9 cellular contexts compared by ENCODE assay signal in genomic region chr1:155981266-155982088, GRCh38. TPM values are rescaled to one million over a fixed set of nuclear protein-coding genes. Genes with fewer than 3 reads are reported as not detected.
DNase-seq lines count a peak whose midpoint lies in the region; ATAC-seq lines count a peak whose summit lies in the region.
"Had no signal": no experiment of that assay in that cellular context is flagged by ENCODE, and none has a peak within 500 bp of the region (broad histone marks: within the 10 kb centered on the region; RNA-seq: fewer than 3 reads in every experiment).

No MANE protein-coding gene starts in this region.

- no peak overlapping the region for H3K9ac ChIP-seq in neuronal stem cell (ENCODE audit: low read depth, low read length, poor library complexity)

- H2BK15ac ChIP-seq in neuronal stem cell (ENCODE audit: low read length) = no peak overlapping the region

- DNase-seq in stimulated activated CD4-positive, alpha-beta T cell treated with anti-CD3 and anti-CD28 coated beads, Interleukin-2, amount 100 ng/mL, for 4 hours (ENCODE audit: low read depth) = peak; percentile 33
- no peak for DNase-seq in stimulated activated CD4-positive, alpha-beta T cell treated with anti-CD3 and anti-CD28 coated beads, Interleukin-4, amount 100 ng/mL, for 1 hour
- peak; percentile 29 for DNase-seq in SK-MEL-5 (ENCODE audit: low read depth, low spot score)
- DNase-seq in ecto neural progenitor cell (ENCODE audit: low spot score) = peak; percentile 29
- no peak for DNase-seq in neuronal stem cell (ENCODE audit: low spot score)
- DNase-seq in foreskin melanocyte = no peak

- no peak overlapping the region for H2BK12ac ChIP-seq in neuronal stem cell (ENCODE audit: low read length)

- peak overlapping the region; percentile 2 for H2BK120ac ChIP-seq in neuronal stem cell (ENCODE audit: low read depth, low read length)

- no peak overlapping the region for H2AFZ ChIP-seq in neuronal stem cell (ENCODE audit: low read length)

- H3K4ac ChIP-seq in neuronal stem cell (ENCODE audit: low read length) = no peak overlapping the region

- no peak overlapping the region for H4K91ac ChIP-seq in neuronal stem cell (ENCODE audit: low read depth, low read length, poor library complexity)

- H3K9me3 ChIP-seq in neuronal stem cell (replicated peaks in 1 of 2; ENCODE audit: control insufficient read depth in 2 of 2, insufficient read depth in 1 of 2, low read depth in 1 of 2, low read length in 2 of 2) = no peaks in the 10 kb centered on the region

- no peak overlapping the region for H3K14ac ChIP-seq in neuronal stem cell (ENCODE audit: low read length)

- no peak overlapping the region for H3K4me3 ChIP-seq in neuronal stem cell (ENCODE audit: low read length in 2 of 2)

- ATAC-seq in GM18858 (IDR thresholded peaks at IDR 0.05; ENCODE audit: unreplicated experiment) (no peak), GM21786 (IDR thresholded peaks at IDR 0.05; ENCODE audit: unreplicated experiment) (no peak)
- ATAC-seq: foreskin keratinocyte had no signal

- H3K36me3 ChIP-seq in neuronal stem cell (replicated peaks in 1 of 2; ENCODE audit: control insufficient read depth in 2 of 2, insufficient read depth in 2 of 2, low read length in 2 of 2) = no peaks in the 10 kb centered on the region

- no peak overlapping the region for H3K27ac ChIP-seq in neuronal stem cell (replicated peaks; ENCODE audit: low read length)
- H3K27ac ChIP-seq: foreskin keratinocyte had no signal

- no peak overlapping the region for H3K4me2 ChIP-seq in neuronal stem cell (ENCODE audit: insufficient read depth, low read length, poor library complexity, severe bottlenecking)

- WGBS in neuronal stem cell (ENCODE audit: extremely low coverage in 2 of 2, insufficient read length in 2 of 2, insufficient replicate concordance in 1 of 2), 2 donors = no CpG with 5 or more reads among the region's 6 CpGs

- H3K23ac ChIP-seq in neuronal stem cell (ENCODE audit: low read depth, low read length, poor library complexity) = no peak overlapping the region

- H3K18ac ChIP-seq in neuronal stem cell (ENCODE audit: low read length) = peak overlapping the region; percentile 30

- no peaks in the 10 kb centered on the region for H3K79me1 ChIP-seq in neuronal stem cell (ENCODE audit: low read depth, low read length)

- in situ Hi-C loops in SK-MEL-5 (cut with HindIII; ENCODE audit: low pct_unique_long_range_greater_than_20kb, low sequenced_read_pairs) = no loop called here

- no peak overlapping the region for H2BK5ac ChIP-seq in neuronal stem cell (ENCODE audit: low read length)

- peaks cover 16 to 24% of the 10 kb centered on the region in 2 donors for H3K4me1 ChIP-seq in neuronal stem cell (ENCODE audit: control insufficient read depth in 2 of 2, insufficient read depth in 1 of 2, low read depth in 1 of 2, low read length in 2 of 2)
- H3K4me1 ChIP-seq: foreskin keratinocyte had no signal

- no peak overlapping the region for H4K8ac ChIP-seq in neuronal stem cell (ENCODE audit: low read depth, low read length)

- H3K27me3 ChIP-seq in neuronal stem cell (ENCODE audit: control insufficient read depth in 3 of 3, insufficient read depth in 3 of 3, low read depth in 1 of 3, low read length in 3 of 3) = no peaks in the 10 kb centered on the region
- H3K27me3 ChIP-seq: foreskin keratinocyte had no signal

- H2AK5ac ChIP-seq in neuronal stem cell (ENCODE audit: low read depth, low read length) = no peak overlapping the region

RNA-seq across cellular contexts. Expression of gene ARHGEF2, which starts 3.1 kb away (rescaled TPM):
- 96.1 and 101 TPM in 2 replicates for total RNA-seq in SK-MEL-5 (2014; rRNA removed; shearing (Covaris generic))
- polyA plus RNA-seq in SK-MEL-5 (2015; cell fraction: cytosol; rRNA removed) = 198 and 222 TPM in 2 replicates
- polyA plus RNA-seq in SK-MEL-5 (2015; cell fraction: nucleus; rRNA removed) = 267 and 282 TPM in 2 replicates
- polyA plus RNA-seq in neuronal stem cell (2013, experiment 1 of 2) = 55.4 TPM
- polyA plus RNA-seq in neuronal stem cell (2013, experiment 2 of 2) = 57.0 TPM

RNA-seq across cellular contexts. Expression of gene SSR2, which starts 39.3 kb away (rescaled TPM):
- 350 and 401 TPM in 2 replicates for total RNA-seq in SK-MEL-5 (2014; rRNA removed; shearing (Covaris generic))
- polyA plus RNA-seq in SK-MEL-5 (2015; cell fraction: cytosol; rRNA removed) = 442 and 515 TPM in 2 replicates
- polyA plus RNA-seq in SK-MEL-5 (2015; cell fraction: nucleus; rRNA removed) = 76.0 and 86.6 TPM in 2 replicates
- 352 TPM for polyA plus RNA-seq in neuronal stem cell (2013, experiment 1 of 2)
- 349 TPM for polyA plus RNA-seq in neuronal stem cell (2013, experiment 2 of 2)

RNA-seq across cellular contexts. Expression of gene RXFP4, which starts 40.0 kb away (rescaled TPM):
- total RNA-seq in SK-MEL-5 (2014; rRNA removed; shearing (Covaris generic)) = not detected in 2 replicates
- not detected in 2 replicates for polyA plus RNA-seq in SK-MEL-5 (2015; cell fraction: cytosol; rRNA removed)
- polyA plus RNA-seq in SK-MEL-5 (2015; cell fraction: nucleus; rRNA removed) = not detected in 2 replicates
- not detected for polyA plus RNA-seq in neuronal stem cell (2013, experiment 1 of 2)
- not detected for polyA plus RNA-seq in neuronal stem cell (2013, experiment 2 of 2)
- total RNA-seq: foreskin keratinocyte had no signal
- polyA plus RNA-seq: foreskin keratinocyte had no signal

RNA-seq across cellular contexts. Expression of gene KHDC4, which starts 47.3 kb away (rescaled TPM):
- 28.1 and 32.1 TPM in 2 replicates for total RNA-seq in SK-MEL-5 (2014; rRNA removed; shearing (Covaris generic))
- 19.3 and 31.1 TPM in 2 replicates for polyA plus RNA-seq in SK-MEL-5 (2015; cell fraction: cytosol; rRNA removed)
- 269 and 309 TPM in 2 replicates for polyA plus RNA-seq in SK-MEL-5 (2015; cell fraction: nucleus; rRNA removed)
- polyA plus RNA-seq in neuronal stem cell (2013, experiment 1 of 2) = 41.1 TPM
- 42.2 TPM for polyA plus RNA-seq in neuronal stem cell (2013, experiment 2 of 2)

Comparison
In these comparisons a context has a peak if more than half of its experiments do, and no peak if none do; other contexts are left out.
1. DNase-seq: peak in stimulated activated CD4-positive, alpha-beta T cell treated with anti-CD3 and anti-CD28 coated beads, Interleukin-2, amount 100 ng/mL, for 4 hours (single experiment), SK-MEL-5 (single experiment) and ecto neural progenitor cell (single experiment); none in stimulated activated CD4-positive, alpha-beta T cell treated with anti-CD3 and anti-CD28 coated beads, Interleukin-4, amount 100 ng/mL, for 1 hour (single experiment), neuronal stem cell (single experiment) and foreskin melanocyte (single experiment).